In genomic region chr11:112630496-112630895, GRCh38 we compare ENCODE assay signal across 22 cellular contexts.
"Had no signal": no experiment of that assay in that cellular context is flagged by ENCODE, and none has a peak within 500 bp of the region (broad histone marks: within the 10 kb centered on the region; RNA-seq: fewer than 3 reads in every experiment).

No MANE protein-coding gene starts in this region.

- DNase-seq: effector memory CD8-positive, alpha-beta T cell; erythroblast; esophagus squamous epithelium; foreskin melanocyte; glutamatergic neuron; heart right ventricle; hippocampal formation; left cardiac atrium; left lung; mesenchymal stem cell; mucosa of descending colon; naive B cell; stimulated activated CD4-positive, alpha-beta T cell treated with anti-CD3 and anti-CD28 coated beads, Interleukin-12 subunit alpha, Interleukin-12 subunit beta, amount 100 ng/mL, for 4 hours; stimulated activated CD4-positive, alpha-beta T cell treated with anti-CD3 and anti-CD28 coated beads, Interleukin-1b, Interleukin-23, amount 100 ng/mL, for 48 hours; stimulated activated CD4-positive, alpha-beta T cell treated with anti-CD3 and anti-CD28 coated beads, Interleukin-4, amount 100 ng/mL, for 1 hour; stimulated activated CD8-positive, alpha-beta memory T cell treated with anti-CD3 and anti-CD28 coated beads, Interleukin-4, amount 100 ng/mL, for 48 hours; stimulated activated naive CD4-positive, alpha-beta T cell; stomach; testis; tibial artery had no signal

- FAIRE-seq: endometrium, islet of Langerhans had no signal
